ENCODE assay signal across 8 cellular contexts in the genomic region with DNA sequence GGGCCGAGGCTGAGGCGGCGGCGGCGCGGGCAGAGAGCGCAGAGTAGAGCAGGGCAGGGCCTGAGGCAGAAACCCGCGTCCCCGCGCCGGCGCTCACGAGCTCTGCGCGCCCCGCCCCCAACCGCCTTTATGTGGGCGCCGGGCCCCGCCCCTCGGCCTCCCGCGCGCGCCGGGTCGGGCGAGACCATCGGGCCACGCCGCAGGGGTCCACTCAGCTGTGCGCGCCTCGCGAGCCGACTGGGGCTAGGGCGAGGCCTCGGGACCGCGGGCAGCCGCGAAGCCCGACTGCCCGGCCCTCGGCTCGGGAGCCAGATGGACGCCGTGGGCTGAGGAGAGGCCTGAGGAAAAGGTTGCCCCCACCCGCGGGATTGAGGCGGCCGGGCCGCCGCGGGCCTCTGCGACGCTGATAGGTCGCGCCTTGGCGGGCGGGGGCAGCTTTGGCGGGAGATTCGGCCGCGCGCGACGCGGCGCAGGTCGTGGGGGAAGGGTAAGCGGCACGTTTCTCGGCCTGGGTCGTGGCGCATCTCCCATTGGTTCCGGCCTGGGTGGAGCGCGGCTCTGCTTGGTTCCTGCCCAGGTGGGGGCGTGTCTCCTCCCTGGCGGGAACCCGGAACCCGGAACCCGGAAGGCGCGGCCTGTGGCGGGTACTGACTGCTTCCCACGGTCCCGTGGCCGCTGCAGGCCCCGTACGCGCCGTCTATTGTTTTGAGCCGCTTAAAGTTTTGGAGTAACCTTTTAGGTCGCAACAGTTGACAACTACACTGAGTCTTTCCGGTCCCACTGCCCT. TPM values are rescaled to one million over a fixed set of nuclear protein-coding genes. Genes with fewer than 3 reads are reported as not detected.
DNase-seq lines count a peak whose midpoint lies in the region; ATAC-seq, FAIRE-seq and TF ChIP-seq lines count a peak whose summit lies in the region.

A gene (minus strand): TSS at position 104 of the 787 bp plus-strand sequence. CDS start 131 bp downstream, outside the sequence.

- H2BK15ac ChIP-seq in IMR-90 (ENCODE audit: low read depth, low read length) = no peak within 1 kb of the TSS

- TF ChIP-seq RAD21 in IMR-90 (IDR thresholded peaks at IDR 0.05; ENCODE audit: low read length) = no peak

- H2AFZ ChIP-seq in IMR-90 (replicated peaks; ENCODE audit: low read length, poor library complexity) = peak within 1 kb of the TSS; percentile 95
- H2AFZ ChIP-seq in OCI-LY7 (ENCODE audit: low read length) = no peak within 1 kb of the TSS; the same call in 1 of the 2 replicates
- H2AFZ ChIP-seq in endothelial cell of umbilical vein (ENCODE audit: low read depth, low read length) = peak within 1 kb of the TSS; percentile 91

- H3K9me2 ChIP-seq in OCI-LY7 (ENCODE audit: insufficient read depth, low read length) = no peaks in the 10 kb centered on the region

- H3K14ac ChIP-seq in IMR-90 (replicated peaks; ENCODE audit: low read depth, low read length) = peak within 1 kb of the TSS; percentile 87

- H4K20me1 ChIP-seq in IMR-90 (ENCODE audit: insufficient read depth, low read length) = peaks cover 39% of the 10 kb centered on the region
- peaks cover 44% of the 10 kb centered on the region for H4K20me1 ChIP-seq in OCI-LY7 (ENCODE audit: insufficient read depth, low read length)
- H4K20me1 ChIP-seq in endothelial cell of umbilical vein (replicated peaks; ENCODE audit: control insufficient read depth, extremely low read depth, insufficient read depth, low read length) = no peaks in the 10 kb centered on the region

- H3K9me1 ChIP-seq in IMR-90 (ENCODE audit: insufficient read depth, low read length) = peaks cover 10% of the 10 kb centered on the region; the same call in 1 of the 2 replicates
- H3K9me1 ChIP-seq in endothelial cell of umbilical vein (replicated peaks; ENCODE audit: control insufficient read depth, extremely low read depth, insufficient read depth, low read length) = no peaks in the 10 kb centered on the region

- H3K9me3 ChIP-seq in IMR-90 (ENCODE audit: control insufficient read depth, insufficient read depth, low read length) = no peaks in the 10 kb centered on the region
- H3K9me3 ChIP-seq in OCI-LY7 (ENCODE audit: low read length) = no peaks in the 10 kb centered on the region
- H3K9me3 ChIP-seq in endothelial cell of umbilical vein (replicated peaks; ENCODE audit: control insufficient read depth, insufficient read depth, low read length) = no peaks in the 10 kb centered on the region
- H3K9me3 ChIP-seq in mononuclear cell (ENCODE audit: low read depth, low read length) = no peaks in the 10 kb centered on the region

- DNase-seq in DMS 273 treated with DMSO at 0.1 percent for 48 hours (lab: John Stamatoyannopoulos, UW) = peak; percentile 63
- peak; percentile 88 for DNase-seq in IMR-90
- peak; percentile 98 for DNase-seq in OCI-LY7 (ENCODE audit: low spot score)
- peak; percentile 97 for DNase-seq in activated T-cell treated with anti-CD3 and anti-CD28 coated beads for 1 hour (ENCODE audit: low read depth)
- DNase-seq in endothelial cell of umbilical vein (ENCODE audit: low read depth, low spot score) = peak; percentile 86
- peak; percentile 95 to 97 for DNase-seq in stimulated activated CD8-positive, alpha-beta memory T cell treated with anti-CD3 and anti-CD28 coated beads, Interleukin-4, amount 100 ng/mL, for 1 hour (ENCODE audit: low read depth in 2 of 2, low spot score in 1 of 2)

- ATAC-seq in GM21529 (IDR thresholded peaks at IDR 0.05; ENCODE audit: unreplicated experiment) (peak; percentile 69), IMR-90 (ENCODE audit: low read depth) (peak; percentile 87)

- BruUV-seq in IMR-90 (replicated peaks; lab: Mats Ljungman, UMichigan) (no TSS peak), OCI-LY7 (replicated peaks; lab: Mats Ljungman, UMichigan) (no TSS peak), endothelial cell of umbilical vein (replicated peaks; lab: Mats Ljungman, UMichigan) (no TSS peak)

- H2BK120ac ChIP-seq in IMR-90 (ENCODE audit: low read depth, low read length) = peak within 1 kb of the TSS; percentile 98

- H4K8ac ChIP-seq in IMR-90 (ENCODE audit: low read depth in 2 of 2, low read length in 2 of 2) = peak within 1 kb of the TSS; percentile 71 to 97

- 0% methylated on average over 46 of the region's 98 CpGs; no CpG with 5 or more reads in 1 of the 2 experiments for WGBS in IMR-90 (ENCODE audit: extremely low coverage in 2 of 2, insufficient read length in 1 of 2), 2 experiments

- peak within 1 kb of the TSS; percentile 91 for H2AK9ac ChIP-seq in IMR-90 (replicated peaks; ENCODE audit: low read depth, low read length, poor library complexity)

- peaks cover 17 to 73% of the 10 kb centered on the region in 2 experiments for H3K79me1 ChIP-seq in IMR-90 (ENCODE audit: low read depth in 1 of 2, low read length in 2 of 2)

- H3K56ac ChIP-seq in IMR-90 (ENCODE audit: extremely low read depth, insufficient read depth, low read length) = peak within 1 kb of the TSS; percentile 94

- FAIRE-seq in endothelial cell of umbilical vein (lab: Jason Lieb, UNC) = peak; percentile 92

- peak within 1 kb of the TSS; percentile 82; the same call in 1 of the 2 replicates for H3K18ac ChIP-seq in IMR-90 (ENCODE audit: low read depth, low read length)

- H4K91ac ChIP-seq in IMR-90 (ENCODE audit: insufficient read depth, low read depth, low read length) = peak within 1 kb of the TSS; percentile 95

- H2BK5ac ChIP-seq in IMR-90 (ENCODE audit: low read depth, low read length, poor library complexity, severe bottlenecking) = peak within 1 kb of the TSS; percentile 98

- H2AK5ac ChIP-seq in IMR-90 (ENCODE audit: low read depth, low read length) = peak within 1 kb of the TSS; percentile 97

- peak within 1 kb of the TSS; percentile 87 for H4K5ac ChIP-seq in IMR-90 (ENCODE audit: low read depth, low read length)

- no peaks in the 10 kb centered on the region for H3K27me3 ChIP-seq in IMR-90 (ENCODE audit: control insufficient read depth, insufficient read depth, low read length)
- H3K27me3 ChIP-seq in endothelial cell of umbilical vein (ENCODE audit: control insufficient read depth in 2 of 2, insufficient read depth in 2 of 2, low read length in 2 of 2) = no peaks in the 10 kb centered on the region
- no peaks in the 10 kb centered on the region for H3K27me3 ChIP-seq in mononuclear cell (ENCODE audit: insufficient read depth, low read length)

- intact Hi-C loops in IMR-90 (cut with micrococcal nuclease) = no loop called here
- intact Hi-C loops in OCI-LY7 (cut with micrococcal nuclease; ENCODE audit: unreplicated experiment) = loop anchor here (1.0 to 10.0 kb wide), 6 partner anchors 11 to 1038 kb away; a partner anchor contains a TSS
- intact Hi-C loops in endothelial cell of umbilical vein (cut with micrococcal nuclease) = loop anchor here (1.0 to 2.0 kb wide), 3 partner anchors 9 to 28 kb away; a partner anchor contains a TSS

- H3K36me3 ChIP-seq in IMR-90 (ENCODE audit: control insufficient read depth, insufficient read depth, low read length) (peaks cover 9% of the 10 kb centered on the region), OCI-LY7 (ENCODE audit: insufficient read depth, low read length) (peaks cover 87% of the 10 kb centered on the region), endothelial cell of umbilical vein (ENCODE audit: control insufficient read depth in 2 of 2, extremely low read depth in 1 of 2, insufficient read depth in 2 of 2, low read length in 2 of 2) (peaks cover 0 to 6% of the 10 kb centered on the region in 2 experiments)

- POLR2A ChIA-PET in IMR-90 (lab: Charles Lee; ENCODE audit: unreplicated experiment) = interaction anchor here (0.5 to 1.0 kb wide), 3 partner anchors 12 to 783 kb away, joined by 3 to 5 read pairs (median 3); no protein-coding TSS in a partner anchor
- POLR2A ChIA-PET in OCI-LY7 (lab: Charles Lee) = interaction anchor here (0.6 to 1.3 kb wide), 4 partner anchors 9 to 1073 kb away, joined by 3 to 10 read pairs (median 3); a partner anchor contains a TSS
- POLR2A ChIA-PET in endothelial cell of umbilical vein (lab: Charles Lee) = interaction anchor here (0.7 to 1.2 kb wide), 3 partner anchors 8 to 19 kb away, joined by 4 to 8 read pairs (median 5); a partner anchor contains a TSS

- dilution Hi-C loops in IMR-90 (cut with HindIII; ENCODE audit: low sequenced_read_pairs, unreplicated experiment) (no loop called here), endothelial cell of umbilical vein (cut with MboI; ENCODE audit: extremely low pct_ligation_motif_present, low sequenced_read_pairs) (no loop called here)

- H3K23ac ChIP-seq in IMR-90 (ENCODE audit: low read depth, low read length) = peak within 1 kb of the TSS; percentile 95

- TF ChIP-seq CTCF in IMR-90 (conservative IDR thresholded peaks at IDR 0.05; ENCODE audit: low read depth, low read length) (no peak), OCI-LY7 (conservative IDR thresholded peaks at IDR 0.05; ENCODE audit: low read length) (no peak), endothelial cell of umbilical vein (IDR thresholded peaks at IDR 0.05; ENCODE audit: extremely low read depth in 1 of 2, insufficient read depth in 1 of 2, low read depth in 1 of 2, low read length in 2 of 2) (no peak)

- no peak within 1 kb of the TSS for H2BK20ac ChIP-seq in IMR-90 (ENCODE audit: low read depth, low read length)

- peak within 1 kb of the TSS; percentile 93 for H3K4ac ChIP-seq in IMR-90 (ENCODE audit: low read depth, low read length)

- TF ChIP-seq POLR2A in IMR-90 (IDR thresholded peaks at IDR 0.05; ENCODE audit: low read depth, low read length) (peak; percentile 80), endothelial cell of umbilical vein (IDR thresholded peaks at IDR 0.05; ENCODE audit: low read depth, low read length) (peak; percentile 66)

- H3K79me2 ChIP-seq in OCI-LY7 (ENCODE audit: insufficient read depth, low read depth, low read length) = peaks cover 89% of the 10 kb centered on the region
- peaks cover 52% of the 10 kb centered on the region for H3K79me2 ChIP-seq in endothelial cell of umbilical vein (ENCODE audit: control insufficient read depth, insufficient read depth, low read length)

- in situ Hi-C loops in IMR-90 (cut with MboI; ENCODE audit: low sequenced_read_pairs) = no loop called here

- H3K27ac ChIP-seq in IMR-90 (ENCODE audit: insufficient read depth, low read length) = peak within 1 kb of the TSS; percentile 95
- peak within 1 kb of the TSS; percentile 85 for H3K27ac ChIP-seq in OCI-LY7 (ENCODE audit: low read depth, low read length, poor library complexity, severe bottlenecking)
- peak within 1 kb of the TSS; percentile 98 for H3K27ac ChIP-seq in endothelial cell of umbilical vein (ENCODE audit: insufficient read depth, low read depth, low read length)

- H3K4me1 ChIP-seq in IMR-90 (ENCODE audit: control insufficient read depth, insufficient read depth, low read length) (peaks cover 11% of the 10 kb centered on the region), OCI-LY7 (ENCODE audit: insufficient read depth, low read length, poor library complexity, severe bottlenecking) (peaks cover 62% of the 10 kb centered on the region), endothelial cell of umbilical vein (ENCODE audit: control insufficient read depth, extremely low read depth, insufficient read depth, low read length) (peaks cover 16% of the 10 kb centered on the region), mononuclear cell (ENCODE audit: insufficient read depth, low read length) (peaks cover 66% of the 10 kb centered on the region)

- H3K4me3 ChIP-seq in IMR-90 (ENCODE audit: insufficient read depth, low read depth, low read length) (peak within 1 kb of the TSS; percentile 92), OCI-LY7 (ENCODE audit: low read depth, low read length, poor library complexity, severe bottlenecking) (peak within 1 kb of the TSS; percentile 86), endothelial cell of umbilical vein (replicated peaks in 1 of 3; ENCODE audit: insufficient read depth in 1 of 3, low read depth in 1 of 3, low read length in 3 of 3) (peak within 1 kb of the TSS; percentile 60 to 73 (median 62)), mononuclear cell (ENCODE audit: low read length) (peak within 1 kb of the TSS; percentile 95)

- CTCF ChIA-PET in IMR-90 (lab: Yijun Ruan, JAX) (interaction anchor here (0.9 to 1.3 kb wide), 2 partner anchors 14 to 19 kb away, joined by 3 to 7 read pairs; no protein-coding TSS in a partner anchor), OCI-LY7 (lab: Charles Lee; ENCODE audit: unreplicated experiment) (interaction anchor here (1.3 kb wide), 1 partner anchor 19 kb away, joined by 5 read pairs; no protein-coding TSS in a partner anchor), endothelial cell of umbilical vein (lab: Charles Lee) (interaction anchor here (1.0 to 2.2 kb wide), 6 partner anchors 9 to 356 kb away, joined by 3 to 33 read pairs (median 6); a partner anchor contains a TSS)

- peak within 1 kb of the TSS; percentile 96 for H3K4me2 ChIP-seq in IMR-90 (ENCODE audit: low read depth, low read length)
- peak within 1 kb of the TSS; percentile 91 for H3K4me2 ChIP-seq in OCI-LY7 (ENCODE audit: low read length)
- peak within 1 kb of the TSS; percentile 78 for H3K4me2 ChIP-seq in endothelial cell of umbilical vein (ENCODE audit: insufficient read depth, low read length)

- peak within 1 kb of the TSS; percentile 91 for H3K9ac ChIP-seq in IMR-90 (ENCODE audit: low read depth, low read length)
- peak within 1 kb of the TSS; percentile 99 for H3K9ac ChIP-seq in endothelial cell of umbilical vein (replicated peaks; ENCODE audit: extremely low read depth, insufficient read depth, low read length)

RNA-seq across cellular contexts. Expression of the gene that starts here (rescaled TPM):
- total RNA-seq in IMR-90 (2012; rRNA removed) (66.1 and 85.5 TPM in 2 replicates), OCI-LY7 (2022) (159 and 161 TPM in 2 replicates), endothelial cell of umbilical vein (62.7 and 63.1 TPM in 2 replicates), mononuclear cell (61.9 TPM)
- polyA plus RNA-seq in IMR-90 (2012; rRNA removed) (61.8 and 64.9 TPM in 2 replicates), endothelial cell of umbilical vein (41.2 and 48.3 TPM in 2 replicates)
- polyA plus RNA-seq in IMR-90 (2012; cell fraction: cytosol; rRNA removed) = 23.0 and 34.5 TPM in 2 replicates
- 12.5 and 31.3 TPM in 2 replicates for polyA plus RNA-seq in IMR-90 (2012; cell fraction: nucleus; rRNA removed; ENCODE audit: low replicate concordance)
- 191 and 196 TPM in 2 replicates for total RNA-seq in OCI-LY7 (2014; rRNA removed; shearing (Covaris generic))
- polyA plus RNA-seq in endothelial cell of umbilical vein (2011; cell fraction: cytosol; rRNA removed) = 57.1 and 65.0 TPM in 2 replicates
- 37.7 and 48.4 TPM in 2 replicates for polyA plus RNA-seq in endothelial cell of umbilical vein (2011; cell fraction: nucleus; rRNA removed)
- polyA plus RNA-seq in endothelial cell of umbilical vein (2012) = 53.0 and 69.2 TPM in 2 replicates
- 27.3 and 28.7 TPM in 2 replicates for polyA minus RNA-seq in endothelial cell of umbilical vein
- 42.8 TPM for polyA minus RNA-seq in endothelial cell of umbilical vein (2011; cell fraction: cytosol; rRNA and poly(A)+ RNA removed)
- polyA minus RNA-seq in endothelial cell of umbilical vein (2011; cell fraction: nucleus; rRNA and poly(A)+ RNA removed) = 12.9 and 13.2 TPM in 2 replicates

Comparison
In these comparisons a context has a peak if more than half of its experiments do, and no peak if none do; other contexts are left out.
1. Peak in every context shown above with its lines: DNase-seq, ATAC-seq, H3K4me3 ChIP-seq and H3K27ac ChIP-seq.